9 cellular contexts compared by ENCODE assay signal in genomic region chr2:219175486-219175885, GRCh38. TPM values are rescaled to one million over a fixed set of nuclear protein-coding genes. Genes with fewer than 3 reads are reported as not detected.
DNase-seq lines count a peak whose midpoint lies in the region; ATAC-seq, FAIRE-seq and TF ChIP-seq lines count a peak whose summit lies in the region.
"Had no signal": no experiment of that assay in that cellular context is flagged by ENCODE, and none has a peak within 500 bp of the region (broad histone marks: within the 10 kb centered on the region; RNA-seq: fewer than 3 reads in every experiment).

No MANE protein-coding gene starts in this region.

- peak overlapping the region; percentile 99 for H3K27ac ChIP-seq in left ventricle myocardium inferior (replicated peaks)
- no peak overlapping the region for H3K27ac ChIP-seq in astrocyte (ENCODE audit: low read depth, low read length)
- H3K27ac ChIP-seq in urinary bladder (ENCODE audit: low read depth): no peak overlapping the region

- peaks cover 21% of the 10 kb centered on the region for H3K4me1 Mint-ChIP-seq in astrocyte (ENCODE audit: low read depth, unreplicated experiment)

- no peak overlapping the region for H3K27ac Mint-ChIP-seq in astrocyte (ENCODE audit: unreplicated experiment)

- H3K36me3 Mint-ChIP-seq in astrocyte (ENCODE audit: low read depth, unreplicated experiment): peaks cover 18% of the 10 kb centered on the region

- peaks cover 70% of the 10 kb centered on the region for H3K4me1 ChIP-seq in left ventricle myocardium inferior
- H3K4me1 ChIP-seq in astrocyte (ENCODE audit: insufficient read depth, low read length): peaks cover 26% of the 10 kb centered on the region
- peaks cover 51% of the 10 kb centered on the region for H3K4me1 ChIP-seq in mononuclear cell (ENCODE audit: insufficient read depth, low read length)
- no peaks in the 10 kb centered on the region for H3K4me1 ChIP-seq in urinary bladder (ENCODE audit: insufficient read depth)

- H3K4me3 ChIP-seq in left ventricle myocardium inferior: peak overlapping the region; percentile 88
- H3K4me3 ChIP-seq in astrocyte (ENCODE audit: insufficient read depth, low read depth, low read length): peak overlapping the region; percentile 71
- H3K4me3 ChIP-seq in mononuclear cell (ENCODE audit: low read length): peak overlapping the region; percentile 74
- H3K4me3 ChIP-seq in urinary bladder (ENCODE audit: low read depth, low read length): peak overlapping the region; percentile 82

- peaks cover 35% of the 10 kb centered on the region for H4K20me1 ChIP-seq in astrocyte (ENCODE audit: insufficient read depth, low read length)

- H3K9me3 Mint-ChIP-seq in astrocyte (ENCODE audit: unreplicated experiment): peaks cover 1% of the 10 kb centered on the region

- H3K27me3 ChIP-seq in left ventricle myocardium inferior (ENCODE audit: low read depth): no peaks in the 10 kb centered on the region
- no peaks in the 10 kb centered on the region for H3K27me3 ChIP-seq in astrocyte (ENCODE audit: insufficient read depth, low read length)
- no peaks in the 10 kb centered on the region for H3K27me3 ChIP-seq in mononuclear cell (ENCODE audit: insufficient read depth, low read length)

- no peak for FAIRE-seq in astrocyte (lab: Jason Lieb, UNC)

- DNase-seq in left ventricle myocardium inferior (no peak), left cardiac atrium (no peak), astrocyte (ENCODE audit: low read depth) (no peak), COLO668 (lab: John Stamatoyannopoulos, UW; ENCODE audit: unreplicated experiment) (no peak)
- DNase-seq: NCI-H774 had no signal

- H3K79me2 ChIP-seq in astrocyte (ENCODE audit: insufficient read depth, low read length): peaks cover 36% of the 10 kb centered on the region

- H3K4me3 Mint-ChIP-seq in astrocyte (ENCODE audit: unreplicated experiment): peak overlapping the region; percentile 86

- H3K4me2 ChIP-seq in astrocyte (ENCODE audit: low read length): peak overlapping the region; percentile 96

- ATAC-seq in left cardiac atrium (no peak), GM18858 (IDR thresholded peaks at IDR 0.05; ENCODE audit: unreplicated experiment) (no peak), GM18505 (IDR thresholded peaks at IDR 0.05; ENCODE audit: unreplicated experiment) (no peak)

- no peaks in the 10 kb centered on the region for H3K27me3 Mint-ChIP-seq in astrocyte (ENCODE audit: low read depth, unreplicated experiment)

- 86% methylated on average over 7 of the region's 7 CpGs for WGBS in urinary bladder

- H2AFZ ChIP-seq in astrocyte (ENCODE audit: low read depth, low read length): no peak overlapping the region

- H3K36me3 ChIP-seq in left ventricle myocardium inferior (peaks cover 44% of the 10 kb centered on the region), astrocyte (ENCODE audit: insufficient read depth, low read length) (peaks cover 4% of the 10 kb centered on the region), urinary bladder (ENCODE audit: insufficient read depth) (peaks cover 5% of the 10 kb centered on the region)

- H3K9ac ChIP-seq in astrocyte (ENCODE audit: low read length): peak overlapping the region; percentile 87

- TF ChIP-seq POLR2A in GM18505 (IDR thresholded peaks at IDR 0.05; ENCODE audit: borderline replicate concordance, extremely low read depth, insufficient read depth, insufficient read length): no peak

- intact Hi-C loops in left ventricle myocardium inferior (cut with micrococcal nuclease) (no loop called here), left cardiac atrium (cut with DNase I) (loop anchor here (5.0 kb wide), 1 partner anchor 42 kb away; the partner anchor contains the start of gene ABCB6 (in 2 of the 2))

- no peak for TF ChIP-seq CTCF in left ventricle myocardium inferior (IDR thresholded peaks at IDR 0.05; ENCODE audit: borderline replicate concordance)
- TF ChIP-seq CTCF in astrocyte (IDR thresholded peaks at IDR 0.05; ENCODE audit: insufficient read depth, low read depth, low read length): no peak

- H3K9me3 ChIP-seq in left ventricle myocardium inferior (replicated peaks) (no peaks in the 10 kb centered on the region), astrocyte (ENCODE audit: insufficient read depth, low read depth, low read length) (no peaks in the 10 kb centered on the region), mononuclear cell (ENCODE audit: low read depth, low read length) (no peaks in the 10 kb centered on the region)

RNA-seq across cellular contexts. Expression of gene CNPPD1, which starts 1.2 kb away (rescaled TPM):
- total RNA-seq in left ventricle myocardium inferior (58.1 TPM), left cardiac atrium (10 to 100 TPM; 46.9 to 56.9 TPM), astrocyte (26.6 and 28.1 TPM in 2 replicates), mononuclear cell (27.5 TPM), urinary bladder (23.0 TPM)
- polyA plus RNA-seq in urinary bladder: 77.7 TPM

RNA-seq across cellular contexts. Expression of gene RETREG2, which starts 2.6 kb away (rescaled TPM):
- total RNA-seq in left ventricle myocardium inferior (29.9 TPM), left cardiac atrium (10 to 100 TPM; 43.4 to 46.0 TPM), astrocyte (54.8 and 55.2 TPM in 2 replicates), mononuclear cell (64.0 TPM), urinary bladder (34.7 TPM)
- 65.4 TPM for polyA plus RNA-seq in urinary bladder

RNA-seq across cellular contexts. Expression of gene SLC23A3, which starts 5.7 kb away (rescaled TPM):
- total RNA-seq in left ventricle myocardium inferior (0.58 TPM), left cardiac atrium (under 1 TPM; 0.47 to 0.50 TPM), astrocyte (1.2 and 1.5 TPM in 2 replicates), mononuclear cell (0.31 TPM), urinary bladder (2.2 TPM)
- polyA plus RNA-seq in urinary bladder: 0.79 TPM

RNA-seq across cellular contexts. Expression of gene NHEJ1, which starts 14.9 kb away (rescaled TPM):
- total RNA-seq in left ventricle myocardium inferior: 6.4 TPM
- total RNA-seq in left cardiac atrium: 1 to 10 TPM; 4.7 to 6.9 TPM
- 10.8 and 11.4 TPM in 2 replicates for total RNA-seq in astrocyte
- total RNA-seq in mononuclear cell: 13.7 TPM
- 13.3 TPM for total RNA-seq in urinary bladder
- polyA plus RNA-seq in urinary bladder: 17.6 TPM

RNA-seq across cellular contexts. Expression of gene ZFAND2B, which starts 31.1 kb away (rescaled TPM):
- total RNA-seq in left ventricle myocardium inferior (19.7 TPM), left cardiac atrium (10 to 100 TPM; 21.2 to 26.5 TPM), astrocyte (20.7 and 24.0 TPM in 2 replicates), mononuclear cell (41.6 TPM), urinary bladder (15.3 TPM)
- 38.2 TPM for polyA plus RNA-seq in urinary bladder
